11 cellular contexts compared by ENCODE assay signal in the genomic region with DNA sequence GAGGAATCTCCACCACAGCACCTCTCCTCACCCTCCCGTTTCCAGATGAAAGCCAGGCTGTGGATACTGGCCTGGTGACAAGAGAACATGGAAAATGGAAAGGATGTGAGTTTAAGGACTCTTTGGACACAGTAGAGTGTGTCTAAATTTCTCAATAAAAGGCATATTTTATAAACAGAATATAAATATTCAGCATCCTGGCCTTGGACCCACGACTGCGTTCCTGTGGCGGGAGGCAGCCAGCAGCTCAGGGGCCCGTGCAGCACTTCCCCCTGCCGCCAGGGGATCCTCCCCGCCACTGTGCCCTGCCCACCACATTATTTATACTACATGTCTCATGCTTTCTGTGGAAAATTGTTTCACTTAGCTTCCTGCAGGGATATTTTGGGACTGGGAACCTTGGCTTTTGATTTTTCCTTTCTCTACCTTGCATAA.
DNase-seq lines count a peak whose midpoint lies in the region; TF ChIP-seq lines count a peak whose summit lies in the region.
"Had no signal": no experiment of that assay in that cellular context is flagged by ENCODE, and none has a peak within 500 bp of the region (broad histone marks: within the 10 kb centered on the region; RNA-seq: fewer than 3 reads in every experiment).

No MANE protein-coding gene starts in this region.

- H3K27ac Mint-ChIP-seq in brain (peak overlapping the region; percentile 10 to 91 (median 51)), progenitor cell of endocrine pancreas (no peak overlapping the region)
- H3K27ac Mint-ChIP-seq in CD8-positive, alpha-beta memory T cell: peak overlapping the region in 1 of 8 donors; percentile 61
- H3K27ac Mint-ChIP-seq: dendritic cell treated with granulocyte-macrophage colony-stimulating factor and Interleukin-4, amounts not matched to agents 40 ng/mL and 50 ng/mL, for 4 days had no signal

- POLR2A ChIA-PET in CD8-positive, alpha-beta memory T cell (lab: Charles Lee): no interaction called here

- H3K9me3 ChIP-seq in thymus (ENCODE audit: control insufficient read depth): no peaks in the 10 kb centered on the region
- no peaks in the 10 kb centered on the region for H3K9me3 ChIP-seq in CD8-positive, alpha-beta memory T cell (ENCODE audit: low read length)

- no peaks in the 10 kb centered on the region for H3K36me3 ChIP-seq in thymus (ENCODE audit: control insufficient read depth, insufficient read depth)
- no peaks in the 10 kb centered on the region for H3K36me3 ChIP-seq in CD8-positive, alpha-beta memory T cell (ENCODE audit: insufficient read depth, low read length)

- H3K4me3 Mint-ChIP-seq in brain (no peak overlapping the region), progenitor cell of endocrine pancreas (ENCODE audit: low read depth) (no peak overlapping the region)
- H3K4me3 Mint-ChIP-seq in CD8-positive, alpha-beta memory T cell: no peak overlapping the region
- H3K4me3 Mint-ChIP-seq: dendritic cell treated with granulocyte-macrophage colony-stimulating factor and Interleukin-4, amounts not matched to agents 40 ng/mL and 50 ng/mL, for 4 days had no signal

- H3K9me3 Mint-ChIP-seq in brain (no peaks in the 10 kb centered on the region), progenitor cell of endocrine pancreas (ENCODE audit: low read depth) (no peaks in the 10 kb centered on the region)
- H3K9me3 Mint-ChIP-seq in CD8-positive, alpha-beta memory T cell: no peaks in the 10 kb centered on the region
- H3K9me3 Mint-ChIP-seq: dendritic cell treated with granulocyte-macrophage colony-stimulating factor and Interleukin-4, amounts not matched to agents 40 ng/mL and 50 ng/mL, for 4 days had no signal

- TF ChIP-seq CTCF in brain (conservative IDR thresholded peaks at IDR 0.05) (no peak), progenitor cell of endocrine pancreas (IDR thresholded peaks at IDR 0.05; ENCODE audit: unreplicated experiment) (no peak)

- H3K36me3 Mint-ChIP-seq in brain (no peaks in the 10 kb centered on the region), progenitor cell of endocrine pancreas (ENCODE audit: insufficient read depth) (peaks cover 2% of the 10 kb centered on the region)
- no peaks in the 10 kb centered on the region for H3K36me3 Mint-ChIP-seq in CD8-positive, alpha-beta memory T cell

- H3K27me3 Mint-ChIP-seq in brain (peaks cover 4% of the 10 kb centered on the region), progenitor cell of endocrine pancreas (no peaks in the 10 kb centered on the region)
- H3K27me3 Mint-ChIP-seq in CD8-positive, alpha-beta memory T cell: peaks cover 5 to 17% of the 10 kb centered on the region in 2 donors

- peak; percentile 58 for DNase-seq in DMS53 (lab: John Stamatoyannopoulos, UW)
- DNase-seq in DMS53 treated with DMSO at 0.1 percent for 48 hours (lab: John Stamatoyannopoulos, UW; ENCODE audit: unreplicated experiment): no peak
- no peak for DNase-seq in CD8-positive, alpha-beta memory T cell
- no peak for DNase-seq in progenitor cell of endocrine pancreas (ENCODE audit: low spot score, unreplicated experiment)
- DNase-seq in NCI-H1048 (lab: John Stamatoyannopoulos, UW): no peak
- DNase-seq: NCI-H1417 treated with DMSO at 0.1 percent for 48 hours had no signal

- H3K4me3 ChIP-seq in thymus (ENCODE audit: low read length): no peak overlapping the region
- H3K4me3 ChIP-seq in CD8-positive, alpha-beta memory T cell (ENCODE audit: low read length): no peak overlapping the region

- H3K4me1 Mint-ChIP-seq in brain: peaks cover 49% of the 10 kb centered on the region
- H3K4me1 Mint-ChIP-seq in CD8-positive, alpha-beta memory T cell: peaks cover 7 to 10% (median 9%) of the 10 kb centered on the region in 3 donors
- peaks cover 4% of the 10 kb centered on the region for H3K4me1 Mint-ChIP-seq in progenitor cell of endocrine pancreas (ENCODE audit: low read depth)

- H3K4me1 ChIP-seq in thymus (ENCODE audit: control insufficient read depth, insufficient read depth, low read length): peaks cover 5% of the 10 kb centered on the region
- no peaks in the 10 kb centered on the region for H3K4me1 ChIP-seq in CD8-positive, alpha-beta memory T cell (ENCODE audit: insufficient read depth, low read length)

- H3K27ac ChIP-seq in layer of hippocampus (ENCODE audit: low read depth, low read length): peak overlapping the region; percentile 70
- H3K27ac ChIP-seq in thymus (ENCODE audit: low read depth): peak overlapping the region; percentile 49
- H3K27ac ChIP-seq in CD8-positive, alpha-beta memory T cell (ENCODE audit: low read depth, low read length): no peak overlapping the region
- H3K27ac ChIP-seq: 22Rv1 had no signal

- H3K27me3 ChIP-seq in layer of hippocampus (ENCODE audit: control insufficient read depth, insufficient read depth, low read length) (no peaks in the 10 kb centered on the region), thymus (ENCODE audit: control insufficient read depth, insufficient read depth) (no peaks in the 10 kb centered on the region)
- H3K27me3 ChIP-seq in CD8-positive, alpha-beta memory T cell (ENCODE audit: insufficient read depth, low read length, poor library complexity, severe bottlenecking): no peaks in the 10 kb centered on the region

- CTCF ChIA-PET in CD8-positive, alpha-beta memory T cell (lab: Charles Lee): interaction anchor here (1.3 to 3.8 kb wide), 6 partner anchors 9 to 173 kb away, joined by 4 to 32 read pairs (median 6); no protein-coding TSS in a partner anchor

- WGBS in thymus: 29% methylated on average over 7 of the region's 7 CpGs
